ENCODE assay signal across 19 cellular contexts in the genomic region with DNA sequence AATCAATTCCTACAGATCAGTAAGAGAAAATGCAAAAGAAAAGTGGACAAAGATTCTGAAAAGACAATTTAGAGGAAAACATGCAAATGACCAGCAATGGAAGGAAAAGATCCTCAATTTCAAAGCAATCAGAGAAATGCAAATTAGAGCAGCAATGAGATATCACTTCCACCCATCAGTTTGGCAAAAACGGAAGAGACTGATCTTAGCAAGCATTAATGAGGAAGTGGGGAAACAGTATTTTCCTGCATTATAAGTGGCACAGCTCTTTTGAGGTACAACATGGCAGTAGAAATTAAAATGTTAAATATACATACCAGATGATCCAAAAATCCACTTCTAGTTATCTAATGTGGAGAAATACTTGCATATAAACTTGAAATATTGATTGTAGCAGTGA.
"Had no signal": no experiment of that assay in that cellular context is flagged by ENCODE, and none has a peak within 500 bp of the region (broad histone marks: within the 10 kb centered on the region; RNA-seq: fewer than 3 reads in every experiment).

No MANE protein-coding gene starts in this region.

- H3K9me3 ChIP-seq: body of pancreas, prostate gland had no signal

- H3K27ac ChIP-seq: body of pancreas, gastroesophageal sphincter, prostate gland, upper lobe of left lung had no signal

- H3K4me3 Mint-ChIP-seq: activated naive CD8-positive, alpha-beta T cell had no signal

- H3K4me3 ChIP-seq: body of pancreas, gastroesophageal sphincter, lung, prostate gland, upper lobe of left lung had no signal

- H3K27me3 ChIP-seq: body of pancreas, gastroesophageal sphincter, upper lobe of left lung had no signal

- H3K36me3 ChIP-seq: gastroesophageal sphincter, prostate gland, upper lobe of left lung had no signal

- DNase-seq: activated CD4-positive, alpha-beta T cell treated with anti-CD3 and anti-CD28 coated beads, Interleukin-2, amount 50 U/mL, for 48 hours; activated CD4-positive, CD25-positive, alpha-beta regulatory T cell treated with anti-CD3 and anti-CD28 coated beads, Interleukin-2, amount 50 U/mL, for 72 hours; activated gamma-delta T cell; activated T-cell treated with anti-CD3 and anti-CD28 coated beads, Interleukin-2, amount 50 U/mL, for 48 hours; amniotic stem cell; body of pancreas; caudate nucleus; erythroblast; left colon; midbrain; right cardiac atrium; small intestine; stimulated activated CD4-positive, alpha-beta T cell treated with anti-CD3 and anti-CD28 coated beads, Interleukin-4, amount 100 ng/mL, for 24 hours; stimulated activated naive CD8-positive, alpha-beta T cell treated with anti-CD3 and anti-CD28 coated beads, Interleukin-15, Interleukin-2, amounts not matched to agents 100 U/mL and 50 U/mL, for 24 hours; upper lobe of left lung had no signal

- H3K27ac Mint-ChIP-seq: activated naive CD8-positive, alpha-beta T cell had no signal

- H3K4me1 ChIP-seq: body of pancreas, gastroesophageal sphincter, prostate gland, upper lobe of left lung had no signal
